ENCODE assay signal across 8 cellular contexts in genomic region chr19:3065675-3066357, GRCh38. TPM values are rescaled to one million over a fixed set of nuclear protein-coding genes. Genes with fewer than 3 reads are reported as not detected.
A peak's percentile ranks its signal among the peaks of the same experiment; 100 is the strongest.
DNase-seq lines count a peak whose midpoint lies in the region; ATAC-seq and FAIRE-seq lines count a peak whose summit lies in the region.

No MANE protein-coding gene starts in this region.

- ATAC-seq in GM19035 (IDR thresholded peaks at IDR 0.05; ENCODE audit: unreplicated experiment), result peak; percentile 47
- peak; percentile 62 for ATAC-seq in HG03175 (IDR thresholded peaks at IDR 0.05; ENCODE audit: unreplicated experiment)
- ATAC-seq in T-helper 17 cell, result no peak

- CTCF ChIA-PET in CD4-positive, alpha-beta memory T cell (lab: Charles Lee; ENCODE audit: partially characterized antibody), result interaction anchor here (0.9 kb wide), 1 partner anchor 10 kb away, joined by 5 read pairs; no protein-coding TSS in a partner anchor

- peak overlapping the region in 4 of 7 donors; percentile 22 to 93 (median 32) for H3K27ac Mint-ChIP-seq in CD4-positive, alpha-beta memory T cell
- H3K27ac Mint-ChIP-seq in T-helper 17 cell, result peak overlapping the region; percentile 41

- no peak overlapping the region for H3K4me3 ChIP-seq in CD4-positive, alpha-beta memory T cell (ENCODE audit: low read length in 2 of 2)

- peaks cover 22% of the 10 kb centered on the region for H3K4me1 ChIP-seq in CD4-positive, alpha-beta memory T cell (ENCODE audit: insufficient read depth, low read length)

- no peaks in the 10 kb centered on the region for H3K9me3 ChIP-seq in CD4-positive, alpha-beta memory T cell (ENCODE audit: control insufficient read depth in 1 of 2, low read length in 2 of 2)
- no peaks in the 10 kb centered on the region for H3K9me3 ChIP-seq in T-helper 17 cell (ENCODE audit: control insufficient read depth, low read length, poor library complexity, severe bottlenecking)

- DNase-seq in CD4-positive, alpha-beta memory T cell, result no peak
- DNase-seq in T-helper 17 cell, result no peak
- DNase-seq in RCC 7860 (ENCODE audit: low spot score), result no peak
- no peak for DNase-seq in hepatic stellate cell (ENCODE audit: low spot score)
- no peak for DNase-seq in NCI-H446 (lab: John Stamatoyannopoulos, UW)
- DNase-seq in ureter (ENCODE audit: low spot score), result no peak

- no peaks in the 10 kb centered on the region for H3K9me3 Mint-ChIP-seq in CD4-positive, alpha-beta memory T cell

- H3K36me3 ChIP-seq in CD4-positive, alpha-beta memory T cell (ENCODE audit: insufficient read depth, low read length), result no peaks in the 10 kb centered on the region

- no peaks in the 10 kb centered on the region for H3K27me3 ChIP-seq in CD4-positive, alpha-beta memory T cell (ENCODE audit: insufficient read depth, low read length)

- no peak for FAIRE-seq in RCC 7860 (lab: Jason Lieb, UNC)

- H3K27ac ChIP-seq in CD4-positive, alpha-beta memory T cell (ENCODE audit: low read depth, low read length), result no peak overlapping the region

- H3K27me3 Mint-ChIP-seq in CD4-positive, alpha-beta memory T cell, result no peaks in the 10 kb centered on the region
- no peaks in the 10 kb centered on the region for H3K27me3 Mint-ChIP-seq in T-helper 17 cell

- H3K4me1 Mint-ChIP-seq in CD4-positive, alpha-beta memory T cell, result peaks cover 7 to 18% (median 13%) of the 10 kb centered on the region in 4 donors
- H3K4me1 Mint-ChIP-seq in T-helper 17 cell, result peaks cover 14% of the 10 kb centered on the region

- H3K4me3 Mint-ChIP-seq in CD4-positive, alpha-beta memory T cell, result no peak overlapping the region
- H3K4me3 Mint-ChIP-seq in T-helper 17 cell, result peak overlapping the region; percentile 19

- peaks cover 2 to 4% of the 10 kb centered on the region in 2 donors for H3K36me3 Mint-ChIP-seq in CD4-positive, alpha-beta memory T cell
- H3K36me3 Mint-ChIP-seq in T-helper 17 cell (ENCODE audit: low read depth), result no peaks in the 10 kb centered on the region

- intact Hi-C loops in CD4-positive, alpha-beta memory T cell (cut with micrococcal nuclease), result no loop called here

- POLR2A ChIA-PET in CD4-positive, alpha-beta memory T cell (lab: Charles Lee; ENCODE audit: partially characterized antibody), result interaction anchor here (2.7 kb wide), 1 partner anchor 12 kb away, joined by 13 read pairs; no protein-coding TSS in a partner anchor

RNA-seq across cellular contexts. Expression of gene TLE5, which starts 3.5 kb away (rescaled TPM):
- 100 to 1,000 TPM; 876 to 900 TPM for total RNA-seq in CD4-positive, alpha-beta memory T cell
- 100 to 1,000 TPM; 572 to 943 TPM for polyA plus RNA-seq in CD4-positive, alpha-beta memory T cell
- total RNA-seq in T-helper 17 cell (100 to 1,000 TPM; 869 to 906 TPM), ureter (623 TPM)

RNA-seq across cellular contexts. Expression of gene GNA11, which starts 28.3 kb away (rescaled TPM):
- total RNA-seq in CD4-positive, alpha-beta memory T cell, result 1 to 10 TPM; 3.5 to 3.9 TPM
- polyA plus RNA-seq in CD4-positive, alpha-beta memory T cell, result under 1 TPM; 0.09 to 0.39 TPM
- total RNA-seq in T-helper 17 cell (1 to 10 TPM in 1 of 2 donors, under 1 TPM in 1; 0.85 to 1.6 TPM), ureter (68.5 TPM)

RNA-seq across cellular contexts. Expression of gene TLE2, which starts 36.7 kb away (rescaled TPM):
- total RNA-seq in CD4-positive, alpha-beta memory T cell, result 10 to 100 TPM; 20.9 to 23.1 TPM
- 1 to 10 TPM; 5.5 to 7.0 TPM for polyA plus RNA-seq in CD4-positive, alpha-beta memory T cell
- total RNA-seq in T-helper 17 cell (10 to 100 TPM in 1 of 2 donors, 1 to 10 TPM in 1; 9.5 to 13.1 TPM), ureter (95.2 TPM)

Comparison
In these comparisons a context has a peak if more than half of its experiments do, and no peak if none do; other contexts are left out.
1. RNA of gene GNA11, which starts 28.3 kb away (total RNA-seq): 68.5 TPM in ureter (single experiment); 3.5 to 3.9 TPM in CD4-positive, alpha-beta memory T cell and 0.85 to 1.6 TPM in T-helper 17 cell; every median in the first group is over 10 times any median in the second.